In genomic region chr15:96440978-96441377, GRCh38 we compare ENCODE assay signal across 36 cellular contexts.
"Had no signal": no experiment of that assay in that cellular context is flagged by ENCODE, and none has a peak within 500 bp of the region (broad histone marks: within the 10 kb centered on the region; RNA-seq: fewer than 3 reads in every experiment).

No MANE protein-coding gene starts in this region.

- DNase-seq: activated CD4-positive, alpha-beta memory T cell treated with anti-CD3 and anti-CD28 coated beads, Interleukin-2, amount 10 ng/mL, durations not matched to agents 7 days and 5 days; activated CD4-positive, alpha-beta T cell treated with anti-CD3 and anti-CD28 coated beads for 1 hour; activated CD4-positive, alpha-beta T cell treated with anti-CD3 and anti-CD28 coated beads for 36 hours; activated CD4-positive, alpha-beta T cell treated with anti-CD3 and anti-CD28 coated beads for 48 hours; activated CD4-positive, alpha-beta T cell treated with anti-CD3 and anti-CD28 coated beads, Interleukin-2, amount 10 ng/mL, durations not matched to agents 7 days and 5 days; activated CD4-positive, alpha-beta T cell treated with anti-CD3 and anti-CD28 coated beads, Interleukin-2, amount 50 U/mL, for 48 hours; activated CD4-positive, CD25-positive, alpha-beta regulatory T cell; activated CD8-positive, alpha-beta memory T cell treated with anti-CD3 and anti-CD28 coated beads, Interleukin-2, amount 50 U/mL, for 4 hours; activated CD8-positive, alpha-beta T cell treated with anti-CD3 and anti-CD28 coated beads, Interleukin-2, amount 10 ng/mL, durations not matched to agents 7 days and 5 days; activated effector memory CD4-positive, alpha-beta T cell treated with anti-CD3 and anti-CD28 coated beads, Interleukin-2, amount 50 U/mL, for 16 hours; activated gamma-delta T cell treated with Interleukin-2 at 50 U/mL for 16 hours; activated naive CD4-positive, alpha-beta T cell; activated naive CD4-positive, alpha-beta T cell treated with anti-CD3 and anti-CD28 coated beads for 36 hours; activated naive CD4-positive, alpha-beta T cell treated with anti-CD3 and anti-CD28 coated beads, Interleukin-2, amount 50 U/mL, for 16 hours; activated naive CD8-positive, alpha-beta T cell treated with anti-CD3 and anti-CD28 coated beads for 36 hours; activated T-cell treated with anti-CD3 and anti-CD28 coated beads for 4 hours; activated T-cell treated with anti-CD3 and anti-CD28 coated beads, Interleukin-2, amount 50 U/mL, for 1 hour; activated T-cell treated with anti-CD3 and anti-CD28 coated beads, Interleukin-2, amount 50 U/mL, for 4 hours; activated T-cell treated with anti-CD3 and anti-CD28 coated beads, Interleukin-2, amount 50 U/mL, for 72 hours; adrenal gland; amniotic stem cell; aorta; body of pancreas; brain microvascular endothelial cell; central memory CD4-positive, alpha-beta T cell; T-helper 1 cell; T-helper 2 cell; T-helper 9 cell had no signal

- H3K4me3 ChIP-seq: adrenal gland, body of pancreas, breast epithelium had no signal

- H3K27ac ChIP-seq: adrenal gland, body of pancreas, brain microvascular endothelial cell, breast epithelium, VCaP had no signal

- H3K27me3 ChIP-seq: adrenal gland, body of pancreas, brain microvascular endothelial cell had no signal

- H3K4me1 ChIP-seq: adrenal gland, body of pancreas, breast epithelium had no signal

- H3K4me3 Mint-ChIP-seq: activated CD4-positive, alpha-beta memory T cell treated with anti-CD3 and anti-CD28 coated beads, Interleukin-2, amount 10 ng/mL, durations not matched to agents 7 days and 5 days; activated CD4-positive, alpha-beta T cell treated with anti-CD3 and anti-CD28 coated beads for 36 hours; activated CD4-positive, alpha-beta T cell treated with anti-CD3 and anti-CD28 coated beads, Interleukin-2, amount 10 ng/mL, durations not matched to agents 7 days and 5 days; activated CD8-positive, alpha-beta T cell treated with anti-CD3 and anti-CD28 coated beads, Interleukin-2, amount 10 ng/mL, durations not matched to agents 7 days and 5 days; activated naive CD4-positive, alpha-beta T cell treated with anti-CD3 and anti-CD28 coated beads for 36 hours; activated naive CD8-positive, alpha-beta T cell treated with anti-CD3 and anti-CD28 coated beads for 36 hours; activated T-cell treated with anti-CD3 and anti-CD28 coated beads, Interleukin-2, amount 50 U/mL, for 4 hours; activated T-cell treated with anti-CD3 and anti-CD28 coated beads, Interleukin-2, amount 50 U/mL, for 72 hours; activated T-helper 1 cell treated with anti-CD3 and anti-CD28 coated beads, Interleukin-12 subunit alpha, Interleukin-12 subunit beta, Interleukin-2, Interleukin-4 antibody, amounts not matched to agents 30 ng/mL and 10 ng/mL and 1 ng/mL, durations not matched to agents 14 hours and 24 hours and 36 hours; activated T-helper 17 cell treated with anti-CD3 and anti-CD28 coated beads, Interleukin-2, amount 50 U/mL, for 72 hours; T-helper 1 cell treated with Interleukin-12 subunit alpha and Interleukin-12 subunit beta and Interleukin-4 antibody, amounts not matched to agents 30 μg/mL and 1 μg/mL, for 36 hours; T-helper 2 cell treated with Interferon-gamma antibody and Interleukin-4, amounts not matched to agents 5 μg/mL and 100 μg/mL, for 36 hours had no signal

- H3K36me3 Mint-ChIP-seq: activated naive CD8-positive, alpha-beta T cell treated with anti-CD3 and anti-CD28 coated beads for 36 hours had no signal

- H3K27me3 Mint-ChIP-seq: activated CD4-positive, alpha-beta memory T cell treated with anti-CD3 and anti-CD28 coated beads, Interleukin-2, amount 10 ng/mL, durations not matched to agents 7 days and 5 days; activated CD4-positive, alpha-beta T cell treated with anti-CD3 and anti-CD28 coated beads, Interleukin-2, amount 10 ng/mL, durations not matched to agents 7 days and 5 days; activated T-helper 17 cell treated with anti-CD3 and anti-CD28 coated beads, Interleukin-2, amount 50 U/mL, for 72 hours had no signal

- H3K36me3 ChIP-seq: adrenal gland, brain microvascular endothelial cell, breast epithelium had no signal

- H3K9me3 ChIP-seq: adrenal gland, body of pancreas, breast epithelium had no signal

- ATAC-seq: activated CD4-positive, alpha-beta T cell treated with anti-CD3 and anti-CD28 coated beads for 36 hours; activated CD4-positive, CD25-positive, alpha-beta regulatory T cell treated with anti-CD3 and anti-CD28 coated beads, Interleukin-2, amount 50 U/mL, for 24 hours; activated CD8-positive, alpha-beta T cell treated with anti-CD3 and anti-CD28 coated beads, Interleukin-2, amount 10 ng/mL, durations not matched to agents 7 days and 5 days; activated naive CD4-positive, alpha-beta T cell treated with anti-CD3 and anti-CD28 coated beads, Interleukin-2, amount 50 U/mL, for 72 hours; activated T-cell treated with anti-CD3 and anti-CD28 coated beads, Interleukin-2, amount 50 U/mL, for 4 hours; activated T-cell treated with anti-CD3 and anti-CD28 coated beads, Interleukin-2, amount 50 U/mL, for 72 hours; activated T-helper 17 cell treated with anti-CD3 and anti-CD28 coated beads, Interleukin-2, amount 50 U/mL, for 72 hours; body of pancreas had no signal

- H3K9me3 Mint-ChIP-seq: activated CD4-positive, alpha-beta T cell treated with anti-CD3 and anti-CD28 coated beads, Interleukin-2, amount 10 ng/mL, durations not matched to agents 7 days and 5 days; activated naive CD4-positive, alpha-beta T cell treated with anti-CD3 and anti-CD28 coated beads for 36 hours; activated T-helper 17 cell treated with anti-CD3 and anti-CD28 coated beads, Interleukin-2, amount 50 U/mL, for 72 hours; T-helper 2 cell treated with Interferon-gamma antibody and Interleukin-4, amounts not matched to agents 5 μg/mL and 100 μg/mL, for 36 hours had no signal

- H3K27ac Mint-ChIP-seq: activated CD4-positive, alpha-beta memory T cell treated with anti-CD3 and anti-CD28 coated beads, Interleukin-2, amount 10 ng/mL, durations not matched to agents 7 days and 5 days; activated CD4-positive, alpha-beta T cell treated with anti-CD3 and anti-CD28 coated beads for 36 hours; activated CD4-positive, alpha-beta T cell treated with anti-CD3 and anti-CD28 coated beads, Interleukin-2, amount 10 ng/mL, durations not matched to agents 7 days and 5 days; activated CD8-positive, alpha-beta T cell treated with anti-CD3 and anti-CD28 coated beads, Interleukin-2, amount 10 ng/mL, durations not matched to agents 7 days and 5 days; activated naive CD4-positive, alpha-beta T cell treated with anti-CD3 and anti-CD28 coated beads for 36 hours; activated naive CD4-positive, alpha-beta T cell treated with anti-CD3 and anti-CD28 coated beads, Interleukin-2, amount 50 U/mL, for 72 hours; activated naive CD8-positive, alpha-beta T cell treated with anti-CD3 and anti-CD28 coated beads for 36 hours; activated T-cell treated with anti-CD3 and anti-CD28 coated beads, Interleukin-2, amount 50 U/mL, for 72 hours; activated T-helper 1 cell treated with anti-CD3 and anti-CD28 coated beads, Interleukin-12 subunit alpha, Interleukin-12 subunit beta, Interleukin-2, Interleukin-4 antibody, amounts not matched to agents 30 ng/mL and 10 ng/mL and 1 ng/mL, durations not matched to agents 14 hours and 24 hours and 36 hours; activated T-helper 17 cell treated with anti-CD3 and anti-CD28 coated beads, Interleukin-2, amount 50 U/mL, for 72 hours; T-helper 1 cell treated with Interleukin-12 subunit alpha and Interleukin-12 subunit beta and Interleukin-4 antibody, amounts not matched to agents 30 μg/mL and 1 μg/mL, for 36 hours; T-helper 2 cell treated with Interferon-gamma antibody and Interleukin-4, amounts not matched to agents 5 μg/mL and 100 μg/mL, for 36 hours had no signal

- H3K4me1 Mint-ChIP-seq: activated CD4-positive, alpha-beta memory T cell treated with anti-CD3 and anti-CD28 coated beads, Interleukin-2, amount 10 ng/mL, durations not matched to agents 7 days and 5 days; activated CD4-positive, alpha-beta T cell treated with anti-CD3 and anti-CD28 coated beads for 36 hours; activated CD4-positive, alpha-beta T cell treated with anti-CD3 and anti-CD28 coated beads, Interleukin-2, amount 10 ng/mL, durations not matched to agents 7 days and 5 days; activated naive CD8-positive, alpha-beta T cell treated with anti-CD3 and anti-CD28 coated beads for 36 hours; activated T-helper 17 cell treated with anti-CD3 and anti-CD28 coated beads, Interleukin-2, amount 50 U/mL, for 72 hours had no signal
